Comparison of ENCODE assay signal across 8 cellular contexts in genomic region chr10:70880077-70880534, GRCh38. TPM values are rescaled to one million over a fixed set of nuclear protein-coding genes. Genes with fewer than 3 reads are reported as not detected.
DNase-seq lines count a peak whose midpoint lies in the region; ATAC-seq and TF ChIP-seq lines count a peak whose summit lies in the region.

No MANE protein-coding gene starts in this region.

- H3K9me3 ChIP-seq in OCI-LY3 (ENCODE audit: insufficient read depth, low read length): no peaks in the 10 kb centered on the region

- no peak overlapping the region for H3K4me2 ChIP-seq in OCI-LY3 (ENCODE audit: low read length)

- peak; percentile 75 for ATAC-seq in esophagus mucosa

- H3K9ac ChIP-seq in OCI-LY3 (ENCODE audit: low read length): no peak overlapping the region

- H3K79me2 ChIP-seq in OCI-LY3 (ENCODE audit: low read length): no peaks in the 10 kb centered on the region

- H3K36me3 ChIP-seq in OCI-LY3 (replicated peaks; ENCODE audit: low read depth, low read length): peaks cover 5% of the 10 kb centered on the region

- H2AFZ ChIP-seq in OCI-LY3 (ENCODE audit: low read depth, low read length): no peak overlapping the region

- H3K36me3 Mint-ChIP-seq in nephron (ENCODE audit: low read depth): peaks cover 68% of the 10 kb centered on the region

- H3K27ac Mint-ChIP-seq in nephron: no peak overlapping the region

- no peaks in the 10 kb centered on the region for H3K27me3 Mint-ChIP-seq in nephron (ENCODE audit: low read depth)

- no peak overlapping the region for H3K4me3 ChIP-seq in OCI-LY3 (ENCODE audit: low read length)

- no peaks in the 10 kb centered on the region for H3K9me3 Mint-ChIP-seq in nephron

- H3K27ac ChIP-seq in OCI-LY3 (ENCODE audit: low read length): no peak overlapping the region

- no peak overlapping the region for H3K4me3 Mint-ChIP-seq in nephron

- no peaks in the 10 kb centered on the region for H3K4me1 Mint-ChIP-seq in nephron

- DNase-seq in NK-92 treated with Interleukin-12 subunit alpha and Interleukin-12 subunit beta, amount 100 ng/mL, for 24 hours (lab: John Stamatoyannopoulos, UW): peak; percentile 18
- DNase-seq in NK-92 (lab: John Stamatoyannopoulos, UW; ENCODE audit: unreplicated experiment) (no peak), HuH-7 (ENCODE audit: low spot score) (peak; percentile 56), activated T-cell treated with anti-CD3 and anti-CD28 coated beads for 24 hours (ENCODE audit: low read depth) (peak; percentile 68)
- DNase-seq in stimulated activated naive CD4-positive, alpha-beta T cell (lab: John Stamatoyannopoulos, UW): peak; percentile 21 to 79 (median 63)

- H3K27me3 ChIP-seq in OCI-LY3 (ENCODE audit: low read depth, low read length): no peaks in the 10 kb centered on the region

- H3K4me1 ChIP-seq in OCI-LY3 (ENCODE audit: low read length): no peaks in the 10 kb centered on the region

- no peaks in the 10 kb centered on the region for H4K20me1 ChIP-seq in OCI-LY3 (ENCODE audit: insufficient read depth, low read length)

- TF ChIP-seq CTCF in OCI-LY3 (IDR thresholded peaks at IDR 0.05; ENCODE audit: low read depth, low read length): peak; percentile 77
- TF ChIP-seq CTCF in nephron (IDR thresholded peaks at IDR 0.05; ENCODE audit: unreplicated experiment in 3 of 3): peak; percentile 88 to 94 (median 94)

RNA-seq across cellular contexts. Expression of gene PCBD1, which starts 8.3 kb away (rescaled TPM):
- total RNA-seq in esophagus mucosa: 45.8 TPM
